In the genomic region with DNA sequence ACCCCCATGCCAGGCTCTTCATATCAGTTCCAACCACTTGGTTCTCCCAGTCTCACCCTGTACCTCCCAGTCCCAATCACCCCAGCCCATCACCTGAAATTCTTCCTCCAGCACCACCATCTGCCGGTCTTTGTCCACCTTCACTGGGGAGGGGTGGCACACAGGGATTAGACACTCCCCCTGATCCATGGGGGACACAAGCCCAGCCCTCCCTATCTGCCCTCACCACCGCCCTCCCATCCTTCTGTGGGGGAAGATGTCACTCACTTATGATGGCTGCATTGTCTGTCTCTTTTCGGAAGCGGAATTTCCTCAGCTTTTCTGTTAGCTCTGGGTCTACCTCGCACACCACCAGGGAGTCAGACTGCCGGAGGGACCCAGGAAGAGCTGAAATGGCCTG, we compare ENCODE assay signal across 11 cellular contexts. TPM values are rescaled to one million over a fixed set of nuclear protein-coding genes. Genes with fewer than 3 reads are reported as not detected.
DNase-seq lines count a peak whose midpoint lies in the region; ATAC-seq and TF ChIP-seq lines count a peak whose summit lies in the region.
"Had no signal": no experiment of that assay in that cellular context is flagged by ENCODE, and none has a peak within 500 bp of the region (broad histone marks: within the 10 kb centered on the region; RNA-seq: fewer than 3 reads in every experiment).

No MANE protein-coding gene starts in this region.

- peaks cover 0 to 4% (median 0%) of the 10 kb centered on the region in 4 donors for H3K4me1 ChIP-seq in transverse colon

- H3K36me3 Mint-ChIP-seq in activated naive CD4-positive, alpha-beta T cell treated with anti-CD3 and anti-CD28 coated beads for 36 hours (ENCODE audit: low read depth), result peaks cover 24% of the 10 kb centered on the region

- in situ Hi-C loops in transverse colon (cut with MboI; ENCODE audit: low pct_ligation_motif_present in 1 of 4, low pct_unique_long_range_greater_than_20kb in 1 of 4, low sequenced_read_pairs in 3 of 4), result loop anchor here in 3 of 4 donors (10.0 to 25.0 kb wide), 2 partner anchors 202 to 210 kb away; a partner anchor contains a TSS

- peaks cover 65% of the 10 kb centered on the region for H3K4me1 Mint-ChIP-seq in activated naive CD4-positive, alpha-beta T cell treated with anti-CD3 and anti-CD28 coated beads for 36 hours (ENCODE audit: low read depth)
- H3K4me1 Mint-ChIP-seq: nephron had no signal

- H3K9me3 Mint-ChIP-seq in activated naive CD4-positive, alpha-beta T cell treated with anti-CD3 and anti-CD28 coated beads for 36 hours, result no peaks in the 10 kb centered on the region
- H3K9me3 Mint-ChIP-seq: nephron had no signal

- ATAC-seq in left lobe of liver, result peak; percentile 8

- intact Hi-C loops in activated naive CD4-positive, alpha-beta T cell treated with anti-CD3 and anti-CD28 coated beads for 36 hours (cut with micrococcal nuclease), result loop anchor here (5.0 kb wide), 2 partner anchors 207 to 483 kb away; a partner anchor contains a TSS
- intact Hi-C loops in transverse colon (cut with DNase I; ENCODE audit: low total_unique reads), result loop anchor here (5.0 kb wide), 1 partner anchor 373 kb away; no protein-coding TSS in a partner anchor

- no peak for TF ChIP-seq EP300 in transverse colon (IDR thresholded peaks at IDR 0.05; ENCODE audit: low read depth)

- no peak for TF ChIP-seq POLR2A in transverse colon (IDR thresholded peaks at IDR 0.05)

- WGBS in transverse colon (ENCODE audit: low coverage in 1 of 2), 2 donors, result 40 to 46% methylated on average over 1 to 6 of the region's 6 CpGs

- peak overlapping the region; percentile 95 for H3K4me3 Mint-ChIP-seq in activated naive CD4-positive, alpha-beta T cell treated with anti-CD3 and anti-CD28 coated beads for 36 hours
- H3K4me3 Mint-ChIP-seq: nephron had no signal

- TF ChIP-seq CTCF in transverse colon (IDR thresholded peaks at IDR 0.05), result no peak

- CTCF ChIA-PET in activated naive CD4-positive, alpha-beta T cell treated with anti-CD3 and anti-CD28 coated beads for 36 hours (lab: Charles Lee), result interaction anchor here (1.0 to 3.1 kb wide), 4 partner anchors 7 to 123 kb away, joined by 3 to 12 read pairs (median 4); a partner anchor contains a TSS

- peak; percentile 57 for DNase-seq in activated naive CD4-positive, alpha-beta T cell treated with anti-CD3 and anti-CD28 coated beads for 36 hours
- DNase-seq in activated naive CD4-positive, alpha-beta T cell treated with Interleukin-2 at 50 U/mL for 16 hours, result no peak
- DNase-seq in activated CD4-positive, alpha-beta T cell treated with anti-CD3 and anti-CD28 coated beads for 4 hours, result peak; percentile 17 to 22
- DNase-seq in left lobe of liver (ENCODE audit: low spot score) (no peak), transverse colon (no peak), AG08395 (ENCODE audit: low spot score) (no peak), COLO829 (ENCODE audit: low spot score) (no peak), NCI-H524 (lab: John Stamatoyannopoulos, UW) (no peak)
- DNase-seq: COR-L47 had no signal

- H3K4me3 ChIP-seq in transverse colon, result peak overlapping the region; percentile 15 to 52 (median 26)

- peak overlapping the region; percentile 74 to 83 (median 79) for H3K27ac ChIP-seq in transverse colon

- no peaks in the 10 kb centered on the region for H3K27me3 ChIP-seq in transverse colon

- H3K9me3 ChIP-seq in transverse colon, result no peaks in the 10 kb centered on the region

- H3K27me3 Mint-ChIP-seq in activated naive CD4-positive, alpha-beta T cell treated with anti-CD3 and anti-CD28 coated beads for 36 hours (ENCODE audit: low read depth), result no peaks in the 10 kb centered on the region

- H3K36me3 ChIP-seq in transverse colon, result no peaks in the 10 kb centered on the region

- H3K27ac Mint-ChIP-seq in activated naive CD4-positive, alpha-beta T cell treated with anti-CD3 and anti-CD28 coated beads for 36 hours, result peak overlapping the region; percentile 99
- H3K27ac Mint-ChIP-seq: nephron had no signal

RNA-seq across cellular contexts. Expression of a gene that starts 0.7 kb away (rescaled TPM):
- total RNA-seq in activated naive CD4-positive, alpha-beta T cell treated with anti-CD3 and anti-CD28 coated beads for 36 hours, result 100 to 1,000 TPM; 331 to 332 TPM
- total RNA-seq in left lobe of liver, result 11.3 TPM
- total RNA-seq in transverse colon, result 10 to 100 TPM in 2 of 4 donors, 1 to 10 TPM in 1, not detected in 1; 7.6 to 18.7 (median 17.6) TPM

RNA-seq across cellular contexts. Expression of a gene that starts 7.1 kb away (rescaled TPM):
- 10 to 100 TPM; 33.0 to 35.8 TPM for total RNA-seq in activated naive CD4-positive, alpha-beta T cell treated with anti-CD3 and anti-CD28 coated beads for 36 hours
- total RNA-seq in left lobe of liver (30.1 TPM), transverse colon (100 to 1,000 TPM in 1 of 4 donors, 10 to 100 TPM in 3; 60.7 to 102 (median 77.1) TPM)

RNA-seq across cellular contexts. Expression of a gene that starts 14.5 kb away (rescaled TPM):
- total RNA-seq in activated naive CD4-positive, alpha-beta T cell treated with anti-CD3 and anti-CD28 coated beads for 36 hours, result 1 to 10 TPM; 5.0 to 5.3 TPM
- total RNA-seq in left lobe of liver (0.78 TPM), transverse colon (under 1 TPM in 2 of 4 donors, not detected in 2; 0.14 to 0.64 TPM)

RNA-seq across cellular contexts. Expression of a gene that starts 39.0 kb away (rescaled TPM):
- 1 to 10 TPM in 1 of 2 experiments, under 1 TPM in 1; 0.91 to 1.0 TPM for total RNA-seq in activated naive CD4-positive, alpha-beta T cell treated with anti-CD3 and anti-CD28 coated beads for 36 hours
- total RNA-seq in left lobe of liver (not detected), transverse colon (not detected)
- total RNA-seq: HT1080 had no signal

RNA-seq across cellular contexts. Expression of a gene that starts 55.7 kb away (rescaled TPM):
- total RNA-seq in activated naive CD4-positive, alpha-beta T cell treated with anti-CD3 and anti-CD28 coated beads for 36 hours, result 10 to 100 TPM; 31.9 to 34.9 TPM
- total RNA-seq in left lobe of liver, result 21.3 TPM
- 10 to 100 TPM; 37.8 to 71.2 (median 43.0) TPM for total RNA-seq in transverse colon

Comparison
In these comparisons a context has a peak if more than half of its experiments do, and no peak if none do; other contexts are left out.
1. DNase-seq: peak in activated naive CD4-positive, alpha-beta T cell treated with anti-CD3 and anti-CD28 coated beads for 36 hours (single experiment) and activated CD4-positive, alpha-beta T cell treated with anti-CD3 and anti-CD28 coated beads for 4 hours (2 of 2); none in activated naive CD4-positive, alpha-beta T cell treated with Interleukin-2 at 50 U/mL for 16 hours (single experiment), left lobe of liver (single experiment), transverse colon (single experiment), AG08395 (single experiment), COLO829 (single experiment) and NCI-H524 (0 of 2).
2. RNA of a gene that starts 0.7 kb away (total RNA-seq): 331 to 332 TPM in activated naive CD4-positive, alpha-beta T cell treated with anti-CD3 and anti-CD28 coated beads for 36 hours; 7.6 to 18.7 TPM in transverse colon and 11.3 TPM in left lobe of liver (single experiment); every median in the first group is over 10 times any median in the second.